8 cellular contexts compared by ENCODE assay signal in genomic region chr10:125060486-125060850, GRCh38.
DNase-seq lines count a peak whose midpoint lies in the region; ATAC-seq, FAIRE-seq and TF ChIP-seq lines count a peak whose summit lies in the region.

No MANE protein-coding gene starts in this region.

- H3K36me3 ChIP-seq in IMR-90 (ENCODE audit: control insufficient read depth, insufficient read depth, low read length) (no peaks in the 10 kb centered on the region), HepG2 (replicated peaks in 1 of 2; ENCODE audit: control insufficient read depth in 1 of 2, insufficient read depth in 2 of 2, low read length in 2 of 2) (no peaks in the 10 kb centered on the region)

- no peaks in the 10 kb centered on the region for H3K9me3 ChIP-seq in IMR-90 (ENCODE audit: control insufficient read depth, insufficient read depth, low read length)
- H3K9me3 ChIP-seq in HepG2 (ENCODE audit: low read length), result no peaks in the 10 kb centered on the region

- no peak for FAIRE-seq in HepG2 (lab: Jason Lieb, UNC)

- H2AK9ac ChIP-seq in IMR-90 (replicated peaks; ENCODE audit: low read depth, low read length, poor library complexity), result no peak overlapping the region

- WGBS in IMR-90 (ENCODE audit: extremely low coverage in 2 of 2, insufficient read length in 1 of 2), 2 experiments, result 72% methylated on average over 7 of the region's 11 CpGs; no CpG with 5 or more reads in 1 of the 2 experiments
- 51% methylated on average over 11 of the region's 11 CpGs for WGBS in HepG2 (ENCODE audit: low lambda C conversion rate)

- 0 out of 2 replicates have a peak overlapping the region, but pooled peaks have one; percentile 22 for H3K14ac ChIP-seq in IMR-90 (replicated peaks; ENCODE audit: low read depth, low read length)

- no peak overlapping the region for H4K91ac ChIP-seq in IMR-90 (ENCODE audit: insufficient read depth, low read depth, low read length)

- no peak for TF ChIP-seq EP300 in HepG2 (IDR thresholded peaks at IDR 0.05; ENCODE audit: low read depth in 2 of 2, low read length in 2 of 2)
- TF ChIP-seq EP300 in HepG2 (CRISPR knock-in tag; IDR thresholded peaks at IDR 0.05; ENCODE audit: borderline replicate concordance), result no peak

- DNase-seq in IMR-90, result peak; percentile 56
- DNase-seq in coronary artery (ENCODE audit: low spot score), result no peak
- no peak for DNase-seq in HepG2 (ENCODE audit: low spot score)
- peak; percentile 52 for DNase-seq in stromal cell of bone marrow (ENCODE audit: low read depth)
- no peak for DNase-seq in activated gamma-delta T cell treated with Interleukin-2 at 50 U/mL for 16 hours
- no peak for DNase-seq in NCI-H1092 treated with DMSO at 0.1 percent for 48 hours (lab: John Stamatoyannopoulos, UW)

- TF ChIP-seq RAD21 in IMR-90 (IDR thresholded peaks at IDR 0.05; ENCODE audit: low read length) (no peak), HepG2 (CRISPR knock-in tag; IDR thresholded peaks at IDR 0.05) (no peak)

- intact Hi-C loops in IMR-90 (cut with micrococcal nuclease) (loop anchor here (10.0 kb wide), 1 partner anchor 146 kb away; no protein-coding TSS in a partner anchor), HepG2 (cut with micrococcal nuclease; ENCODE audit: unreplicated experiment) (loop anchor here (5.0 kb wide), 1 partner anchor 58 kb away; no protein-coding TSS in a partner anchor)

- no peak overlapping the region for H2AFZ ChIP-seq in IMR-90 (replicated peaks; ENCODE audit: low read length, poor library complexity)
- H2AFZ ChIP-seq in HepG2 (ENCODE audit: low read length), result no peak overlapping the region

- dilution Hi-C loops in IMR-90 (cut with HindIII; ENCODE audit: low sequenced_read_pairs, unreplicated experiment), result no loop called here

- H3K4me3 ChIP-seq in IMR-90 (ENCODE audit: insufficient read depth, low read depth, low read length), result no peak overlapping the region
- peak overlapping the region; percentile 54 for H3K4me3 ChIP-seq in coronary artery
- H3K4me3 ChIP-seq in HepG2 (replicated peaks in 1 of 3; ENCODE audit: insufficient read depth in 1 of 3, low read depth in 2 of 3, low read length in 3 of 3), result peak overlapping the region in 1 of 3 experiments; percentile 33; a peak in 1 of 6 replicates

- H4K8ac ChIP-seq in IMR-90 (ENCODE audit: low read depth in 2 of 2, low read length in 2 of 2), result no peak overlapping the region

- CTCF ChIA-PET in IMR-90 (lab: Yijun Ruan, JAX), result interaction anchor here (1.2 to 2.1 kb wide), 3 partner anchors 13 to 60 kb away, joined by 6 to 11 read pairs (median 10); no protein-coding TSS in a partner anchor
- CTCF ChIA-PET in HepG2 (lab: Yijun Ruan, JAX; ENCODE audit: low intra/inter-chr PET ratio, low total read pairs), result interaction anchor here (0.7 to 1.4 kb wide), 3 partner anchors 12 to 530 kb away, joined by 3 to 7 read pairs (median 3); no protein-coding TSS in a partner anchor

- H3K27me3 ChIP-seq in IMR-90 (ENCODE audit: control insufficient read depth, insufficient read depth, low read length) (no peaks in the 10 kb centered on the region), HepG2 (ENCODE audit: control insufficient read depth in 1 of 2, insufficient read depth in 2 of 2, low read length in 2 of 2) (peaks cover 5 to 43% of the 10 kb centered on the region in 2 experiments; a peak in 3 of 5 replicates)

- H3K4ac ChIP-seq in IMR-90 (ENCODE audit: low read depth, low read length), result 0 out of 2 replicates have a peak overlapping the region, but pooled peaks have one; percentile 1

- no peak overlapping the region for H3K23ac ChIP-seq in IMR-90 (ENCODE audit: low read depth, low read length)

- H3K4me2 ChIP-seq in IMR-90 (ENCODE audit: low read depth, low read length) (no peak overlapping the region), HepG2 (ENCODE audit: low read depth, low read length) (peak overlapping the region; percentile 76)

- H2BK5ac ChIP-seq in IMR-90 (ENCODE audit: low read depth, low read length, poor library complexity, severe bottlenecking), result peak overlapping the region; percentile 14

- no peak overlapping the region for H2BK20ac ChIP-seq in IMR-90 (ENCODE audit: low read depth, low read length)

- ATAC-seq in IMR-90 (ENCODE audit: low read depth), result no peak
- peak; percentile 43; the same call in 2 of the 3 replicates for ATAC-seq in HepG2
- ATAC-seq in HG03196 (IDR thresholded peaks at IDR 0.05; ENCODE audit: unreplicated experiment), result no peak
- ATAC-seq in GM19467 (IDR thresholded peaks at IDR 0.05; ENCODE audit: unreplicated experiment), result no peak

- peaks cover 51 to 96% of the 10 kb centered on the region in 2 experiments for H3K79me1 ChIP-seq in IMR-90 (ENCODE audit: low read depth in 1 of 2, low read length in 2 of 2)

- no TSS peak for BruUV-seq in IMR-90 (replicated peaks; lab: Mats Ljungman, UMichigan)
- BruUV-seq in HepG2 (replicated peaks; lab: Mats Ljungman, UMichigan), result no TSS peak

- H3K56ac ChIP-seq in IMR-90 (ENCODE audit: extremely low read depth, insufficient read depth, low read length), result no peak overlapping the region

- H3K27ac ChIP-seq in IMR-90 (ENCODE audit: insufficient read depth, low read length) (peak overlapping the region; percentile 10; the same call in 1 of the 2 replicates), coronary artery (peak overlapping the region; percentile 96 to 97), HepG2 (ENCODE audit: extremely low read length, insufficient read depth, low read length) (no peak overlapping the region)

- H3K4me1 ChIP-seq in IMR-90 (ENCODE audit: control insufficient read depth, insufficient read depth, low read length) (peaks cover 51% of the 10 kb centered on the region), HepG2 (ENCODE audit: insufficient read depth, low read length) (peaks cover 7% of the 10 kb centered on the region; the same call in 1 of the 2 replicates)

- H3K79me2 ChIP-seq in HepG2 (ENCODE audit: insufficient read depth, low read length), result no peaks in the 10 kb centered on the region

- TF ChIP-seq CTCF in IMR-90 (conservative IDR thresholded peaks at IDR 0.05; ENCODE audit: low read depth, low read length) (no peak), coronary artery (IDR thresholded peaks at IDR 0.05) (no peak), HepG2 (CRISPR knock-in tag; IDR thresholded peaks at IDR 0.05) (no peak)

- in situ Hi-C loops in IMR-90 (cut with MboI; ENCODE audit: low sequenced_read_pairs) (no loop called here), HepG2 (cut with HindIII; ENCODE audit: extremely low pct_ligation_motif_present, low pct_unique_long_range_greater_than_20kb) (no loop called here)

- POLR2A ChIA-PET in IMR-90 (lab: Charles Lee; ENCODE audit: unreplicated experiment), result no interaction called here
- POLR2A ChIA-PET in HepG2 (lab: Yijun Ruan, JAX), result no interaction called here

- H3K9ac ChIP-seq in IMR-90 (ENCODE audit: low read depth, low read length) (no peak overlapping the region), HepG2 (ENCODE audit: insufficient read depth, low read depth, low read length) (no peak overlapping the region)

- no peak overlapping the region for H3K18ac ChIP-seq in IMR-90 (ENCODE audit: low read depth, low read length)

- peak overlapping the region; percentile 37; the same call in 1 of the 2 replicates for H2AK5ac ChIP-seq in IMR-90 (ENCODE audit: low read depth, low read length)

- no peak overlapping the region for H2BK15ac ChIP-seq in IMR-90 (ENCODE audit: low read depth, low read length)

- no peak overlapping the region for H4K5ac ChIP-seq in IMR-90 (ENCODE audit: low read depth, low read length)

- H4K20me1 ChIP-seq in IMR-90 (ENCODE audit: insufficient read depth, low read length) (peaks cover 87% of the 10 kb centered on the region), HepG2 (ENCODE audit: insufficient read depth, low read length) (no peaks in the 10 kb centered on the region)

- peaks cover 35% of the 10 kb centered on the region for H3K9me1 ChIP-seq in IMR-90 (ENCODE audit: insufficient read depth, low read length)

- no peak overlapping the region for H2BK120ac ChIP-seq in IMR-90 (ENCODE audit: low read depth, low read length)

- TF ChIP-seq POLR2A in IMR-90 (IDR thresholded peaks at IDR 0.05; ENCODE audit: low read depth, low read length) (no peak), HepG2 (IDR thresholded peaks at IDR 0.05; ENCODE audit: insufficient read depth in 1 of 2, low read depth in 2 of 2, low read length in 2 of 2) (no peak)

TF ChIP-seq in IMR-90, 13 proteins besides CTCF, POLR2A, EP300 and RAD21 (continues in another document):
- TF ChIP-seq CHD1 (IDR thresholded peaks at IDR 0.05; ENCODE audit: low read depth, low read length) (no peak), MAFK (IDR thresholded peaks at IDR 0.05; ENCODE audit: low read depth, low read length) (no peak), MAZ (IDR thresholded peaks at IDR 0.05; ENCODE audit: borderline replicate concordance, low read depth, low read length) (no peak), MXI1 (IDR thresholded peaks at IDR 0.05; ENCODE audit: borderline replicate concordance, low read depth, low read length) (no peak), SMC3 (IDR thresholded peaks at IDR 0.05; ENCODE audit: low read depth, low read length) (no peak), RCOR1 (IDR thresholded peaks at IDR 0.05; ENCODE audit: insufficient replicate concordance, low read length) (no peak), BHLHE40 (IDR thresholded peaks at IDR 0.05; ENCODE audit: low read depth, low read length) (no peak), FOS (IDR thresholded peaks at IDR 0.05; ENCODE audit: low read depth, low read length) (no peak), CEBPB (IDR thresholded peaks at IDR 0.05; ENCODE audit: low read depth, low read length) (no peak)

TF ChIP-seq in HepG2, 621 proteins besides CTCF, POLR2A, EP300 and RAD21 (continues in another document):
- TF ChIP-seq RBM39 (IDR thresholded peaks at IDR 0.05; ENCODE audit: low read depth, low read length, poor library complexity, severe bottlenecking) (no peak), HNRNPUL1 (IDR thresholded peaks at IDR 0.05; ENCODE audit: low read depth, low read length) (no peak), ZNF292 (CRISPR knock-in tag; IDR thresholded peaks at IDR 0.05; ENCODE audit: borderline replicate concordance, low read depth) (no peak), ZNF230 (CRISPR knock-in tag; IDR thresholded peaks at IDR 0.05) (no peak), ZFP37 (CRISPR knock-in tag; IDR thresholded peaks at IDR 0.05; ENCODE audit: borderline replicate concordance) (no peak), ZSCAN21 (CRISPR knock-in tag; IDR thresholded peaks at IDR 0.05; ENCODE audit: borderline replicate concordance) (no peak), ZNF546 (CRISPR knock-in tag; conservative IDR thresholded peaks at IDR 0.05) (no peak), ZNF17 (CRISPR knock-in tag; IDR thresholded peaks at IDR 0.05) (no peak)
- TF ChIP-seq, protein P1, sequence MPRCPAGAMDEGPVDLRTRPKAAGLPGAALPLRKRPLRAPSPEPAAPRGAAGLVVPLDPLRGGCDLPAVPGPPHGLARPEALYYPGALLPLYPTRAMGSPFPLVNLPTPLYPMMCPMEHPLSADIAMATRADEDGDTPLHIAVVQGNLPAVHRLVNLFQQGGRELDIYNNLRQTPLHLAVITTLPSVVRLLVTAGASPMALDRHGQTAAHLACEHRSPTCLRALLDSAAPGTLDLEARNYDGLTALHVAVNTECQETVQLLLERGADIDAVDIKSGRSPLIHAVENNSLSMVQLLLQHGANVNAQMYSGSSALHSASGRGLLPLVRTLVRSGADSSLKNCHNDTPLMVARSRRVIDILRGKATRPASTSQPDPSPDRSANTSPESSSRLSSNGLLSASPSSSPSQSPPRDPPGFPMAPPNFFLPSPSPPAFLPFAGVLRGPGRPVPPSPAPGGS (CRISPR knock-in tag; IDR thresholded peaks at IDR 0.05), result no peak

Comparison
In these comparisons a context has a peak if more than half of its experiments do, and no peak if none do; other contexts are left out.
1. DNase-seq: peak in IMR-90 (single experiment) and stromal cell of bone marrow (single experiment); none in coronary artery (single experiment), HepG2 (single experiment), activated gamma-delta T cell treated with Interleukin-2 at 50 U/mL for 16 hours (single experiment) and NCI-H1092 treated with DMSO at 0.1 percent for 48 hours (single experiment).